ENCODE assay signal across 1 cellular context in the genomic region with DNA sequence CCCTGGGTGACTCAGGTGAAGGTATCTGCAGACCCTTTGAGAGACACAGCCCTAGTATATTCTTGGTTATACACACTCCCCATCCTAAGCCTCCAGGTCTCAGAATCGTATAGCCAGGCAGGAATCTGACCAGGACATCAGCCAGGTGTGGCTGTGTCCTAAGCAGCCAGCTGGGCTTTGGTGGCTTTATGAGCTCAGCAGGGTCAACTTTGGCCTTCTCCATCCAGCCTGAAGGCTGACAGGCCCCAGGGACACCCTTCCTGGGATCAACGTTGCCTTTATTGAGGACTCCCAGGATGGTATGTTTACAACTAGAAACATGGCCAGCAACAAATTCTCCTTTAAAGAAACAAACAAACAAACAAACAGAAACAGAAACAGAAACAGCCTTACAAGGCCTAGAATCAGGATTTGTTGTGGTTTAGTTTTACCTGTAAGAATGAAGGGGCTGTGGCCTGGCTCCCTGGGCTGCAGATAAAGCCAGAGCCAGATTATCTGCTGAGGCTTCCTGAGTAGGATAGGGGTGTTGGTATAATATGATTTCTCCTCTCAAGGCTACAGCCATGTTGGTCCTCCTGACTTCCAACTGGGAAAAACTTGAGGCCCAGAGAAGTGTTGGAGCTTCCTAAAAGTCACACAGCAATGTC.
TF ChIP-seq lines count a peak whose summit lies in the region.

No MANE protein-coding gene starts in this region.

TF ChIP-seq in GM12878, 131 proteins besides CTCF, POLR2A, EP300 and RAD21:
- TF ChIP-seq STAT1 (conservative IDR thresholded peaks at IDR 0.05) (no peak), YY1 (IDR thresholded peaks at IDR 0.05; ENCODE audit: low read depth, low read length) (no peak), MTA2 (IDR thresholded peaks at IDR 0.05; ENCODE audit: low read depth) (no peak)
- TF ChIP-seq, protein P1, sequence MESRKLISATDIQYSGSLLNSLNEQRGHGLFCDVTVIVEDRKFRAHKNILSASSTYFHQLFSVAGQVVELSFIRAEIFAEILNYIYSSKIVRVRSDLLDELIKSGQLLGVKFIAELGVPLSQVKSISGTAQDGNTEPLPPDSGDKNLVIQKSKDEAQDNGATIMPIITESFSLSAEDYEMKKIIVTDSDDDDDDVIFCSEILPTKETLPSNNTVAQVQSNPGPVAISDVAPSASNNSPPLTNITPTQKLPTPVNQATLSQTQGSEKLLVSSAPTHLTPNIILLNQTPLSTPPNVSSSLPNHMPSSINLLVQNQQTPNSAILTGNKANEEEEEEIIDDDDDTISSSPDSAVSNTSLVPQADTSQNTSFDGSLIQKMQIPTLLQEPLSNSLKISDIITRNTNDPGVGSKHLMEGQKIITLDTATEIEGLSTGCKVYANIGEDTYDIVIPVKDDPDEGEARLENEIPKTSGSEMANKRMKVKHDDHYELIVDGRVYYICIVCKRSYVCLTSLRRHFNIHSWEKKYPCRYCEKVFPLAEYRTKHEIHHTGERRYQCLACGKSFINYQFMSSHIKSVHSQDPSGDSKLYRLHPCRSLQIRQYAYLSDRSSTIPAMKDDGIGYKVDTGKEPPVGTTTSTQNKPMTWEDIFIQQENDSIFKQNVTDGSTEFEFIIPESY (IDR thresholded peaks at IDR 0.05) = no peak
